1 cellular context compared by ENCODE assay signal in the genomic region with DNA sequence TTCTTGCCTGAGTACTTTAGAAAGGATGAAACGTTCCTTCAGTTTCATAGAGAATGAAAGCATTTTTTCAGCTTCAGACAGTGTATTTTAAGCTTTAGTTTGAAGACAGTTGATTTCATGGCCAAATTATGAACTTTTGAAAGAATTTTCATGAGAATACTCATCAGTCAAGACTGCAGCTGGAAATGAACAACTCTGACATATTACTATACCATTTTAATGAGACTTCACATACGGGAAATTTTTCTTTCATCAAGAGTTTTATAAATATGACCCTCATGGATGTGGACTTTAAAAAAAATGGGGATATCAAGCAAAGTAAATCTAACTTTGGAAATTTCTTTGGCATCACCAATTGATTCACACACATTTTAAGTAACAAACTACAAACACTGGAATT.
TF ChIP-seq lines count a peak whose summit lies in the region.

No MANE protein-coding gene starts in this region.

TF ChIP-seq in WTC11, 78 proteins besides CTCF, POLR2A, EP300 and RAD21 (continued from another document):
- TF ChIP-seq, protein P1, sequence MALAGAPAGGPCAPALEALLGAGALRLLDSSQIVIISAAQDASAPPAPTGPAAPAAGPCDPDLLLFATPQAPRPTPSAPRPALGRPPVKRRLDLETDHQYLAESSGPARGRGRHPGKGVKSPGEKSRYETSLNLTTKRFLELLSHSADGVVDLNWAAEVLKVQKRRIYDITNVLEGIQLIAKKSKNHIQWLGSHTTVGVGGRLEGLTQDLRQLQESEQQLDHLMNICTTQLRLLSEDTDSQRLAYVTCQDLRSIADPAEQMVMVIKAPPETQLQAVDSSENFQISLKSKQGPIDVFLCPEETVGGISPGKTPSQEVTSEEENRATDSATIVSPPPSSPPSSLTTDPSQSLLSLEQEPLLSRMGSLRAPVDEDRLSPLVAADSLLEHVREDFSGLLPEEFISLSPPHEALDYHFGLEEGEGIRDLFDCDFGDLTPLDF (CRISPR knock-in tag; IDR thresholded peaks at IDR 0.05), result no peak
- TF ChIP-seq, protein P2, sequence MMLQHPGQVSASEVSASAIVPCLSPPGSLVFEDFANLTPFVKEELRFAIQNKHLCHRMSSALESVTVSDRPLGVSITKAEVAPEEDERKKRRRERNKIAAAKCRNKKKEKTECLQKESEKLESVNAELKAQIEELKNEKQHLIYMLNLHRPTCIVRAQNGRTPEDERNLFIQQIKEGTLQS (CRISPR knock-in tag; conservative IDR thresholded peaks at IDR 0.05), result no peak
- TF ChIP-seq, protein P3, sequence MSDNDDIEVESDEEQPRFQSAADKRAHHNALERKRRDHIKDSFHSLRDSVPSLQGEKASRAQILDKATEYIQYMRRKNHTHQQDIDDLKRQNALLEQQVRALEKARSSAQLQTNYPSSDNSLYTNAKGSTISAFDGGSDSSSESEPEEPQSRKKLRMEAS (CRISPR knock-in tag; IDR thresholded peaks at IDR 0.05), result no peak
- no peak for TF ChIP-seq FOXJ3 (CRISPR knock-in tag; IDR thresholded peaks at IDR 0.05; ENCODE audit: borderline replicate concordance)
TF ChIP-seq in WTC11: peak in this region for 0.
